In genomic region chr3:105822171-105823123, GRCh38 we compare ENCODE assay signal across 1 cellular context.
TF ChIP-seq lines count a peak whose summit lies in the region.

No MANE protein-coding gene starts in this region.

TF ChIP-seq in K562, 482 proteins besides CTCF, POLR2A, EP300 and RAD21 (continued from another document):
- TF ChIP-seq ZBTB49 (CRISPR knock-in tag; IDR thresholded peaks at IDR 0.05; ENCODE audit: borderline replicate concordance): no peak
